In genomic region chr16:11852092-11852809, GRCh38 we compare ENCODE assay signal across 8 cellular contexts. TPM values are rescaled to one million over a fixed set of nuclear protein-coding genes. Genes with fewer than 3 reads are reported as not detected.
DNase-seq lines count a peak whose midpoint lies in the region; ATAC-seq and TF ChIP-seq lines count a peak whose summit lies in the region.

No MANE protein-coding gene starts in this region.

- 0 out of 2 replicates have a peak, but pooled peaks cover 12% of the 10 kb centered on the region for H4K20me1 ChIP-seq in KMS-11 (ENCODE audit: insufficient read depth)

- ATAC-seq in HG02973 (IDR thresholded peaks at IDR 0.05; ENCODE audit: unreplicated experiment), result no peak

- no peaks in the 10 kb centered on the region for H3K27me3 ChIP-seq in KMS-11 (ENCODE audit: insufficient read depth, low read depth)

- peak overlapping the region; percentile 93 for H3K4me3 Mint-ChIP-seq in MCF 10A (ENCODE audit: unreplicated experiment)

- no peak overlapping the region for H3K4me3 ChIP-seq in KMS-11 (IDR thresholded peaks at IDR 0.05; ENCODE audit: insufficient read depth, low read depth, low read length)

- H3K79me2 ChIP-seq in KMS-11 (ENCODE audit: insufficient read depth, low read depth), result peaks cover 95% of the 10 kb centered on the region

- H3K4me1 ChIP-seq in KMS-11 (ENCODE audit: low read depth, poor library complexity, severe bottlenecking), result peaks cover 40% of the 10 kb centered on the region

- no peaks in the 10 kb centered on the region for H3K9me3 Mint-ChIP-seq in MCF 10A (ENCODE audit: unreplicated experiment)

- H3K27ac ChIP-seq in KMS-11, result peak overlapping the region; percentile 72

- peak overlapping the region; percentile 95 for H3K4me2 ChIP-seq in KMS-11

- H3K36me3 ChIP-seq in KMS-11 (ENCODE audit: insufficient read depth), result peaks cover 22% of the 10 kb centered on the region; the same call in 1 of the 2 replicates

- CTCF ChIA-PET in MCF 10A (lab: Yijun Ruan, JAX), result interaction anchor here (0.6 to 1.5 kb wide), 3 partner anchors 46 to 125 kb away, joined by 3 to 4 read pairs (median 4); partner anchors contain the start of gene SNX29

- peaks cover 22% of the 10 kb centered on the region for H3K4me1 Mint-ChIP-seq in MCF 10A (ENCODE audit: insufficient read depth, unreplicated experiment)

- TF ChIP-seq CTCF in KMS-11 (conservative IDR thresholded peaks at IDR 0.05; ENCODE audit: low read depth, low read length) (no peak), MCF 10A (IDR thresholded peaks at IDR 0.05; ENCODE audit: unreplicated experiment) (no peak)

- no TSS peak for BruUV-seq in MCF 10A (replicated peaks; lab: Mats Ljungman, UMichigan)

- DNase-seq in CD1c-positive myeloid dendritic cell (ENCODE audit: extremely low spot score) (peak; percentile 34), MCF 10A (ENCODE audit: unreplicated experiment) (peak; percentile 3), mesenteric fat pad (ENCODE audit: low spot score) (peak; percentile 51), HUDEP-2 (lab: John Stamatoyannopoulos, UW; ENCODE audit: unreplicated experiment in 76 of 76) (no peak), GF-D8 (lab: John Stamatoyannopoulos, UW) (no peak)
- DNase-seq in stimulated activated CD4-positive, alpha-beta T cell treated with anti-CD3 and anti-CD28 coated beads, Interleukin-4, amount 100 ng/mL, for 24 hours, result no peak

- POLR2A ChIA-PET in MCF 10A (lab: Yijun Ruan, JAX), result interaction anchor here (0.6 to 5.9 kb wide), 19 partner anchors 8 to 240 kb away, joined by 3 to 72 read pairs (median 7); partner anchors contain the start of genes GSPT1, TXNDC11 and ZC3H7A

- peak overlapping the region; percentile 82 for H2AFZ ChIP-seq in KMS-11 (ENCODE audit: low read depth)

- H3K36me3 Mint-ChIP-seq in MCF 10A (ENCODE audit: insufficient read depth, unreplicated experiment), result peaks cover 48% of the 10 kb centered on the region

- peak overlapping the region; percentile 93 for H3K9ac ChIP-seq in KMS-11

- no peaks in the 10 kb centered on the region for H3K27me3 Mint-ChIP-seq in MCF 10A (ENCODE audit: insufficient read depth, unreplicated experiment)

- H3K27ac Mint-ChIP-seq in MCF 10A (ENCODE audit: low read depth, unreplicated experiment), result peak overlapping the region; percentile 90

- intact Hi-C loops in MCF 10A (cut with micrococcal nuclease), result loop anchor here (5.0 kb wide), 1 partner anchor 70 kb away; no protein-coding TSS in a partner anchor

RNA-seq across cellular contexts. Expression of gene RSL1D1, which starts 0.9 kb away (rescaled TPM):
- total RNA-seq in MCF 10A (2022) (302 and 406 TPM in 2 replicates), mesenteric fat pad (200 TPM)

RNA-seq across cellular contexts. Expression of gene ZC3H7A, which starts 55.2 kb away (rescaled TPM):
- total RNA-seq in MCF 10A (2022) (66.9 and 74.1 TPM in 2 replicates), mesenteric fat pad (57.1 TPM)

Comparison
In these comparisons a context has a peak if more than half of its experiments do, and no peak if none do; other contexts are left out.
1. DNase-seq: peak in CD1c-positive myeloid dendritic cell (single experiment), MCF 10A (single experiment) and mesenteric fat pad (single experiment); none in HUDEP-2 (0 of 76), stimulated activated CD4-positive, alpha-beta T cell treated with anti-CD3 and anti-CD28 coated beads, Interleukin-4, amount 100 ng/mL, for 24 hours (single experiment) and GF-D8 (single experiment).